In the genomic region with DNA sequence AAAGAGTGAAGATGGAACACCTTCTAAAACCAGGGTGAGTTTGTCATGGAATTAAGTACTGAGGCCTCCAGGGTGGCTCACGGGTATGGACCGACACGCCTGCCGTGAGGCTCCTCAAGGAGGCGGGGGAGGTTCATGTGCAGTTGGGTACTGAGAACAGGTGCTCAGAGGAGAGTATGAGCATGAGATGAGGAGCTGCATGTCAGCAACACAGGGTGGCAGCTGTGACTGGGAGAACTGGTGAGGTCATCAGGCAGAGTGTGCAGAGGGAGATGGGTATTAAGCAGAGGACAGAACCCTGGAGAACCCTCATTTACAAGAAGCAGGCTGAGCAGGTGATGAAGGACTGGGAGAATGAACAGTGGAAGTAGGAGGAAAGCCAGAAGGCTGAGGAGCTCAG, we compare ENCODE assay signal across 22 cellular contexts.
"Had no signal": no experiment of that assay in that cellular context is flagged by ENCODE, and none has a peak within 500 bp of the region (broad histone marks: within the 10 kb centered on the region; RNA-seq: fewer than 3 reads in every experiment).

No MANE protein-coding gene starts in this region.

- H3K4me3 Mint-ChIP-seq: activated CD4-positive, alpha-beta T cell treated with anti-CD3 and anti-CD28 coated beads, Interleukin-2, amount 10 ng/mL, durations not matched to agents 24 days and 14 days; activated naive CD8-positive, alpha-beta T cell treated with anti-CD3 and anti-CD28 coated beads, Interleukin-2, amount 50 U/mL, for 24 hours; activated T-cell treated with anti-CD3 and anti-CD28 coated beads, Interleukin-2, amount 50 U/mL, for 4 hours; T-helper 1 cell treated with Interleukin-12 subunit alpha and Interleukin-12 subunit beta and Interleukin-4 antibody, amounts not matched to agents 30 μg/mL and 1 μg/mL, for 36 hours; WTC11 had no signal

- H3K27ac ChIP-seq: ascending aorta, body of pancreas had no signal

- DNase-seq: activated CD4-positive, alpha-beta T cell treated with anti-CD3 and anti-CD28 coated beads, Interleukin-2, amount 10 ng/mL, durations not matched to agents 24 days and 14 days; activated CD4-positive, alpha-beta T cell treated with anti-CD3 and anti-CD28 coated beads, Interleukin-2, amount 50 U/mL, for 48 hours; activated CD4-positive, CD25-positive, alpha-beta regulatory T cell treated with anti-CD3 and anti-CD28 coated beads, Interleukin-2, amount 50 U/mL, for 72 hours; activated effector memory CD4-positive, alpha-beta T cell treated with anti-CD3 and anti-CD28 coated beads, Interleukin-2, amount 50 U/mL, for 16 hours; activated naive CD4-positive, alpha-beta T cell treated with Interleukin-2 at 50 U/mL for 16 hours; activated naive CD8-positive, alpha-beta T cell treated with anti-CD3 and anti-CD28 coated beads, Interleukin-2, amount 50 U/mL, for 24 hours; activated T-cell treated with anti-CD3 and anti-CD28 coated beads, Interleukin-2, amount 50 U/mL, for 4 hours; amniotic stem cell; body of pancreas; central memory CD4-positive, alpha-beta T cell; KG1; NCI-H1092; NCI-H1417; NCI-H1930; NCI-H446 treated with DMSO at 0.1 percent for 48 hours; NCI-H526; NCI-H774 had no signal

- H3K4me1 Mint-ChIP-seq: activated CD4-positive, alpha-beta T cell treated with anti-CD3 and anti-CD28 coated beads, Interleukin-2, amount 10 ng/mL, durations not matched to agents 24 days and 14 days; activated naive CD8-positive, alpha-beta T cell treated with anti-CD3 and anti-CD28 coated beads, Interleukin-2, amount 50 U/mL, for 24 hours had no signal

- H3K4me3 ChIP-seq: ascending aorta, body of pancreas had no signal

- H3K4me1 ChIP-seq: ascending aorta, body of pancreas had no signal

- H3K27ac Mint-ChIP-seq: activated CD4-positive, alpha-beta T cell treated with anti-CD3 and anti-CD28 coated beads, Interleukin-2, amount 10 ng/mL, durations not matched to agents 24 days and 14 days; activated naive CD4-positive, alpha-beta T cell treated with anti-CD3 and anti-CD28 coated beads, Interleukin-2, amount 50 U/mL, for 72 hours; activated naive CD8-positive, alpha-beta T cell treated with anti-CD3 and anti-CD28 coated beads, Interleukin-2, amount 50 U/mL, for 24 hours; T-helper 1 cell treated with Interleukin-12 subunit alpha and Interleukin-12 subunit beta and Interleukin-4 antibody, amounts not matched to agents 30 μg/mL and 1 μg/mL, for 36 hours; WTC11 had no signal

- H3K9me3 ChIP-seq: ascending aorta, body of pancreas had no signal

- ATAC-seq: activated naive CD4-positive, alpha-beta T cell treated with anti-CD3 and anti-CD28 coated beads, Interleukin-2, amount 50 U/mL, for 72 hours; activated naive CD8-positive, alpha-beta T cell treated with anti-CD3 and anti-CD28 coated beads, Interleukin-2, amount 50 U/mL, for 24 hours; activated T-cell treated with anti-CD3 and anti-CD28 coated beads, Interleukin-2, amount 50 U/mL, for 4 hours; body of pancreas; Right ventricle myocardium inferior; WTC11 had no signal

- H3K36me3 Mint-ChIP-seq: activated naive CD4-positive, alpha-beta T cell treated with anti-CD3 and anti-CD28 coated beads, Interleukin-2, amount 50 U/mL, for 72 hours; WTC11 had no signal

- H3K36me3 ChIP-seq: ascending aorta had no signal

- H3K9me3 Mint-ChIP-seq: activated CD4-positive, alpha-beta T cell treated with anti-CD3 and anti-CD28 coated beads, Interleukin-2, amount 10 ng/mL, durations not matched to agents 24 days and 14 days; activated naive CD4-positive, alpha-beta T cell treated with anti-CD3 and anti-CD28 coated beads, Interleukin-2, amount 50 U/mL, for 72 hours; activated naive CD8-positive, alpha-beta T cell treated with anti-CD3 and anti-CD28 coated beads, Interleukin-2, amount 50 U/mL, for 24 hours; activated T-cell treated with anti-CD3 and anti-CD28 coated beads, Interleukin-2, amount 50 U/mL, for 4 hours; T-helper 1 cell treated with Interleukin-12 subunit alpha and Interleukin-12 subunit beta and Interleukin-4 antibody, amounts not matched to agents 30 μg/mL and 1 μg/mL, for 36 hours; WTC11 had no signal
